ENCODE assay signal across 10 cellular contexts in genomic region chr5:172901012-172901780, GRCh38. TPM values are rescaled to one million over a fixed set of nuclear protein-coding genes. Genes with fewer than 3 reads are reported as not detected.
DNase-seq lines count a peak whose midpoint lies in the region; ATAC-seq lines count a peak whose summit lies in the region.
"Had no signal": no experiment of that assay in that cellular context is flagged by ENCODE, and none has a peak within 500 bp of the region (broad histone marks: within the 10 kb centered on the region; RNA-seq: fewer than 3 reads in every experiment).

No MANE protein-coding gene starts in this region.

- H3K27me3 ChIP-seq in ACC112 (ENCODE audit: insufficient read depth, low read length) (no peaks in the 10 kb centered on the region), SJCRH30 (no peaks in the 10 kb centered on the region)

- DNase-seq in SJCRH30 (peak; percentile 67 to 76), glomerular visceral epithelial cell (ENCODE audit: extremely low spot score) (peak; percentile 99), non-pigmented ciliary epithelial cell (ENCODE audit: low read depth) (peak; percentile 89)
- DNase-seq: effector memory CD8-positive, alpha-beta T cell had no signal

- H3K9me3 ChIP-seq in SJCRH30 (replicated peaks): no peaks in the 10 kb centered on the region

- peaks cover 25% of the 10 kb centered on the region for H3K79me2 ChIP-seq in ACC112 (ENCODE audit: control insufficient read depth, insufficient read depth, low read length, unreplicated experiment)

- ATAC-seq in esophagus mucosa (no peak), GM18858 (IDR thresholded peaks at IDR 0.05; ENCODE audit: unreplicated experiment) (no peak), GM18907 (IDR thresholded peaks at IDR 0.05; ENCODE audit: unreplicated experiment) (no peak), GM21723 (IDR thresholded peaks at IDR 0.05; ENCODE audit: unreplicated experiment) (no peak)
- ATAC-seq: effector memory CD8-positive, alpha-beta T cell had no signal

- peaks cover 82% of the 10 kb centered on the region for H3K4me1 ChIP-seq in ACC112 (ENCODE audit: control insufficient read depth, insufficient read depth, low read length, unreplicated experiment)
- H3K4me1 ChIP-seq in SJCRH30: peaks cover 46% of the 10 kb centered on the region

- H3K27ac ChIP-seq in ACC112 (ENCODE audit: low read depth, low read length) (peak overlapping the region; percentile 99), SJCRH30 (peak overlapping the region; percentile 23; the same call in 1 of the 2 replicates)
- H3K27ac ChIP-seq: C4-2B had no signal

- no peak overlapping the region for H3K4me3 ChIP-seq in ACC112 (ENCODE audit: low read depth, low read length)
- H3K4me3 ChIP-seq in SJCRH30: no peak overlapping the region

- H2AFZ ChIP-seq in ACC112 (ENCODE audit: low read length, unreplicated experiment): no peak overlapping the region

- H3K36me3 ChIP-seq in ACC112 (ENCODE audit: insufficient read depth, low read length): peaks cover 15% of the 10 kb centered on the region; the same call in 1 of the 2 replicates
- H3K36me3 ChIP-seq in SJCRH30: no peaks in the 10 kb centered on the region

RNA-seq across cellular contexts. Expression of gene RPL26L1, which starts 58.0 kb away (rescaled TPM):
- total RNA-seq in SJCRH30 (2014; rRNA removed; shearing (Covaris generic)): 65.6 and 71.2 TPM in 2 replicates
- total RNA-seq in esophagus mucosa: 40.9 TPM
